In the genomic region with DNA sequence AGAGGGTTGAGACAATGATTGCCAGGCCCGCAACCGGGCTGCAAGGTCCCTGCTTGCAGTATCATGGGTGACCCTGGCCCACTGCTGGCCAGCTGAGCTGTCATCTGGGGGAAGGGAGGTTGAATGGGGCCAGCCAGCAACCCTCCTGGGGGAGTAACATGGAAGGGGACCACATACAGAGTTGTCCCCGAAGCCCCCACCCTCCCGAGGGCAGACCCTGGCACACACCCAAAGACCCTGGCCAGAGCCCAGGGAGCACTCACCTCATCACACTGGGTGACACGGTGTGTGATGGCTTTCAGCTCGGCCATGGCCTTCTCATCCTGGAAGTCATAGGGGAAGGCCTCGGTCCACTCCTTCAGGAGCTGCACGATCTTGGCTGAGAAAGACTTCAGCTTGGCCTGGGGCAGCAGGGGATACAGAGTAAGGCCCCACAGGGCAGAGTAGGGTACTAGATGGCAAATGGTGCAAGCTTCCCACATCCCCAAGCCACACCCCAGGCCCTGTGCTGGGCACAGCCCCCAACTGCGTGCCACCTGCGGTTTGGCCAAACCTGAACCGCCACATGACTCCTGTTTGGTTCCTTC, we compare ENCODE assay signal across 9 cellular contexts.
DNase-seq lines count a peak whose midpoint lies in the region; ATAC-seq and TF ChIP-seq lines count a peak whose summit lies in the region.
"Had no signal": no experiment of that assay in that cellular context is flagged by ENCODE, and none has a peak within 500 bp of the region (broad histone marks: within the 10 kb centered on the region; RNA-seq: fewer than 3 reads in every experiment).

No MANE protein-coding gene starts in this region.

- in situ Hi-C loops in brain microvascular endothelial cell (cut with HindIII; ENCODE audit: low pct_ligation_motif_present, low sequenced_read_pairs) = no loop called here

- peak overlapping the region; percentile 85 for H3K4me2 ChIP-seq in fibroblast of lung (ENCODE audit: extremely low read depth, insufficient read depth, low read length)

- no peaks in the 10 kb centered on the region for H3K36me3 Mint-ChIP-seq in CD8-positive, alpha-beta T cell
- H3K36me3 Mint-ChIP-seq in neural crest cell (ENCODE audit: low read depth) = no peaks in the 10 kb centered on the region

- no peak overlapping the region for H3K4me3 ChIP-seq in CD8-positive, alpha-beta T cell (ENCODE audit: low read depth, low read length)
- H3K4me3 ChIP-seq in NT2/D1 (ENCODE audit: insufficient read length, low read depth) = no peak overlapping the region
- peak overlapping the region in 1 of 4 experiments; percentile 55 for H3K4me3 ChIP-seq in fibroblast of lung (replicated peaks in 1 of 4; ENCODE audit: control extremely low read depth in 1 of 4, insufficient read depth in 1 of 4, low read depth in 3 of 4, low read length in 4 of 4)
- no peak overlapping the region for H3K4me3 ChIP-seq in brain microvascular endothelial cell (ENCODE audit: low read depth, low read length)

- H2AFZ ChIP-seq in fibroblast of lung (ENCODE audit: low read length) = no peak overlapping the region

- peaks cover 6% of the 10 kb centered on the region for H3K4me1 Mint-ChIP-seq in CD8-positive, alpha-beta T cell (ENCODE audit: low read depth)
- H3K4me1 Mint-ChIP-seq in neural crest cell = peaks cover 4% of the 10 kb centered on the region

- no peaks in the 10 kb centered on the region for H3K79me2 ChIP-seq in fibroblast of lung (ENCODE audit: control insufficient read depth, insufficient read depth, low read length)

- H3K9ac ChIP-seq in NT2/D1 (ENCODE audit: insufficient read length, low read depth) = peak overlapping the region; percentile 28
- H3K9ac ChIP-seq in fibroblast of lung (ENCODE audit: insufficient read depth, low read length) = no peak overlapping the region

- peak in 2 of 7 experiments; percentile 10 to 47 for DNase-seq in CD8-positive, alpha-beta T cell
- no peak for DNase-seq in NT2/D1 (ENCODE audit: low read depth, low spot score)
- DNase-seq in fibroblast of lung (ENCODE audit: low read depth in 2 of 2) = no peak
- DNase-seq in neural crest cell (ENCODE audit: low read depth, low spot score) = no peak
- no peak for DNase-seq in brain microvascular endothelial cell
- no peak for DNase-seq in SKM-1 treated with dmso at 0.1 percent for 144 hours (lab: John Stamatoyannopoulos, UW; ENCODE audit: unreplicated experiment)
- no peak for DNase-seq in SIG-M5 (lab: John Stamatoyannopoulos, UW)
- no peak for DNase-seq in stimulated activated CD4-positive, alpha-beta T cell treated with anti-CD3 and anti-CD28 coated beads, Interleukin-4, amount 100 ng/mL, for 1 hour
- DNase-seq: anterior cingulate cortex had no signal

- H4K20me1 ChIP-seq in fibroblast of lung (ENCODE audit: control insufficient read depth, extremely low read depth, insufficient read depth, low read length) = no peaks in the 10 kb centered on the region

- no peaks in the 10 kb centered on the region for H3K9me3 Mint-ChIP-seq in CD8-positive, alpha-beta T cell
- no peaks in the 10 kb centered on the region for H3K9me3 Mint-ChIP-seq in neural crest cell

- H3K36me3 ChIP-seq in CD8-positive, alpha-beta T cell (ENCODE audit: insufficient read depth, low read length) = no peaks in the 10 kb centered on the region
- peaks cover 52% of the 10 kb centered on the region for H3K36me3 ChIP-seq in NT2/D1 (ENCODE audit: insufficient read depth, insufficient read length, low read length)
- no peaks in the 10 kb centered on the region for H3K36me3 ChIP-seq in fibroblast of lung (ENCODE audit: control insufficient read depth, insufficient read depth, low read length)
- H3K36me3 ChIP-seq in brain microvascular endothelial cell (replicated peaks) = no peaks in the 10 kb centered on the region

- no peaks in the 10 kb centered on the region for H3K9me3 ChIP-seq in CD8-positive, alpha-beta T cell (ENCODE audit: low read length)
- H3K9me3 ChIP-seq in NT2/D1 (ENCODE audit: insufficient read depth, low read length) = no peaks in the 10 kb centered on the region
- no peaks in the 10 kb centered on the region for H3K9me3 ChIP-seq in fibroblast of lung (ENCODE audit: control insufficient read depth, insufficient read depth, low read depth, low read length)

- intact Hi-C loops in CD8-positive, alpha-beta T cell (cut with DNase I, micrococcal nuclease) = loop anchor here (1.0 to 5.0 kb wide), 3 partner anchors 56 to 64 kb away; a partner anchor contains a TSS

- H3K27me3 ChIP-seq in CD8-positive, alpha-beta T cell (ENCODE audit: insufficient read depth, low read length) = no peaks in the 10 kb centered on the region
- H3K27me3 ChIP-seq in NT2/D1 (ENCODE audit: insufficient read depth, insufficient read length) (no peaks in the 10 kb centered on the region), fibroblast of lung (ENCODE audit: control insufficient read depth, insufficient read depth, low read length) (no peaks in the 10 kb centered on the region), brain microvascular endothelial cell (replicated peaks) (no peaks in the 10 kb centered on the region)

- H3K27ac ChIP-seq in CD8-positive, alpha-beta T cell (ENCODE audit: low read depth, low read length) = no peak overlapping the region
- no peak overlapping the region for H3K27ac ChIP-seq in fibroblast of lung (ENCODE audit: insufficient read depth, low read length)
- no peak overlapping the region for H3K27ac ChIP-seq in brain microvascular endothelial cell

- CTCF ChIA-PET in CD8-positive, alpha-beta T cell (lab: Charles Lee) = interaction anchor here (0.6 to 4.2 kb wide), 12 partner anchors 8 to 95 kb away, joined by 3 to 21 read pairs (median 3); no protein-coding TSS in a partner anchor

- H3K4me1 ChIP-seq in CD8-positive, alpha-beta T cell (ENCODE audit: insufficient read depth, low read length) = peaks cover 3% of the 10 kb centered on the region
- H3K4me1 ChIP-seq in NT2/D1 (ENCODE audit: insufficient read depth, insufficient read length) (peaks cover 9% of the 10 kb centered on the region), fibroblast of lung (ENCODE audit: control insufficient read depth, extremely low read depth, insufficient read depth, low read length) (no peaks in the 10 kb centered on the region)

- H3K27ac Mint-ChIP-seq in CD8-positive, alpha-beta T cell = no peak overlapping the region
- no peak overlapping the region for H3K27ac Mint-ChIP-seq in neural crest cell (ENCODE audit: unreplicated experiment)

- ATAC-seq in CD8-positive, alpha-beta T cell = no peak

- POLR2A ChIA-PET in CD8-positive, alpha-beta T cell (lab: Charles Lee) = interaction anchor here (1.0 to 2.3 kb wide), 2 partner anchors 10 to 63 kb away, joined by 4 to 10 read pairs; a partner anchor contains a TSS

- peak overlapping the region; percentile 5 for H3K4me3 Mint-ChIP-seq in CD8-positive, alpha-beta T cell
- peak overlapping the region; percentile 72 for H3K4me3 Mint-ChIP-seq in neural crest cell

- H3K27me3 Mint-ChIP-seq in CD8-positive, alpha-beta T cell (ENCODE audit: low read depth) = no peaks in the 10 kb centered on the region
- no peaks in the 10 kb centered on the region for H3K27me3 Mint-ChIP-seq in neural crest cell (ENCODE audit: low read depth)

- TF ChIP-seq CTCF in CD8-positive, alpha-beta T cell (IDR thresholded peaks at IDR 0.05) = no peak
- no peak for TF ChIP-seq CTCF in fibroblast of lung (conservative IDR thresholded peaks at IDR 0.05 in 1 of 2, IDR thresholded peaks at IDR 0.05 in 1 of 2; ENCODE audit: low read depth in 1 of 2, low read length in 2 of 2)
- TF ChIP-seq CTCF in neural crest cell (conservative IDR thresholded peaks at IDR 0.05) = no peak
- TF ChIP-seq CTCF in brain microvascular endothelial cell (IDR thresholded peaks at IDR 0.05; ENCODE audit: low read depth, low read length, missing control alignments) = no peak
